In genomic region chr5:70415117-70415516, GRCh38 we compare ENCODE assay signal across 7 cellular contexts.
DNase-seq lines count a peak whose midpoint lies in the region; ATAC-seq and TF ChIP-seq lines count a peak whose summit lies in the region.
"Not testable (repeated sequence)": the region's sequence is repeated elsewhere in the genome, so short reads cannot be mapped to it uniquely, and the experiment has no call there.

GTF2H2C_2 (plus strand) TSS chr5:70415368.

- H3K4me1 ChIP-seq in lower lobe of right lung: not testable (repeated sequence)

- not testable (repeated sequence) for H3K36me3 Mint-ChIP-seq in activated naive CD8-positive, alpha-beta T cell treated with anti-CD3 and anti-CD28 coated beads, Interleukin-2, amount 50 U/mL, for 24 hours (ENCODE audit: low read depth)

- not testable (repeated sequence) for H3K9me3 ChIP-seq in lower lobe of right lung

- not testable (repeated sequence) for H3K27me3 ChIP-seq in lower lobe of right lung (ENCODE audit: low read depth)

- H3K36me3 ChIP-seq in lower lobe of right lung: not testable (repeated sequence)

- H3K27ac ChIP-seq in lower lobe of right lung: not testable (repeated sequence)

- H3K9me3 Mint-ChIP-seq in activated naive CD8-positive, alpha-beta T cell treated with anti-CD3 and anti-CD28 coated beads, Interleukin-2, amount 50 U/mL, for 24 hours: not testable (repeated sequence)

- not testable (repeated sequence) for TF ChIP-seq CTCF in lower lobe of right lung (IDR thresholded peaks at IDR 0.05)

- ATAC-seq in GM18867 (IDR thresholded peaks at IDR 0.05; ENCODE audit: unreplicated experiment) (peak; percentile 99), GM21360 (IDR thresholded peaks at IDR 0.05; ENCODE audit: unreplicated experiment) (peak; percentile 97), HG02623 (IDR thresholded peaks at IDR 0.05; ENCODE audit: unreplicated experiment) (peak; percentile 96), HG03095 (IDR thresholded peaks at IDR 0.05; ENCODE audit: unreplicated experiment) (peak; percentile 97), HG03565 (IDR thresholded peaks at IDR 0.05; ENCODE audit: unreplicated experiment) (peak; percentile 95), lower lobe of right lung (peak; percentile 98 to 99)
- ATAC-seq in activated naive CD8-positive, alpha-beta T cell treated with anti-CD3 and anti-CD28 coated beads, Interleukin-2, amount 50 U/mL, for 24 hours: peak; percentile 100

- H3K4me3 ChIP-seq in lower lobe of right lung: not testable (repeated sequence)

- H3K27ac Mint-ChIP-seq in activated naive CD8-positive, alpha-beta T cell treated with anti-CD3 and anti-CD28 coated beads, Interleukin-2, amount 50 U/mL, for 24 hours: not testable (repeated sequence)

- intact Hi-C loops in lower lobe of right lung (cut with DNase I): not testable (repeated sequence)

- not testable (repeated sequence) for H3K27me3 Mint-ChIP-seq in activated naive CD8-positive, alpha-beta T cell treated with anti-CD3 and anti-CD28 coated beads, Interleukin-2, amount 50 U/mL, for 24 hours

- not testable (repeated sequence) for H3K4me3 Mint-ChIP-seq in activated naive CD8-positive, alpha-beta T cell treated with anti-CD3 and anti-CD28 coated beads, Interleukin-2, amount 50 U/mL, for 24 hours

- H3K4me1 Mint-ChIP-seq in activated naive CD8-positive, alpha-beta T cell treated with anti-CD3 and anti-CD28 coated beads, Interleukin-2, amount 50 U/mL, for 24 hours: not testable (repeated sequence)

- not testable (repeated sequence) for DNase-seq in activated naive CD8-positive, alpha-beta T cell treated with anti-CD3 and anti-CD28 coated beads, Interleukin-2, amount 50 U/mL, for 24 hours; lower lobe of right lung
